17 cellular contexts compared by ENCODE assay signal in genomic region chr15:52318729-52319500, GRCh38. TPM values are rescaled to one million over a fixed set of nuclear protein-coding genes. Genes with fewer than 3 reads are reported as not detected.
DNase-seq lines count a peak whose midpoint lies in the region; ATAC-seq and TF ChIP-seq lines count a peak whose summit lies in the region.
"Had no signal": no experiment of that assay in that cellular context is flagged by ENCODE, and none has a peak within 500 bp of the region (broad histone marks: within the 10 kb centered on the region; RNA-seq: fewer than 3 reads in every experiment).

No MANE protein-coding gene starts in this region.

- DNase-seq in Ammon's horn (ENCODE audit: low spot score), result peak; percentile 27
- DNase-seq in NCI-H2171 treated with DMSO at 0.1 percent for 48 hours (lab: John Stamatoyannopoulos, UW), result peak; percentile 84
- peak; percentile 98 for DNase-seq in cerebellar cortex (ENCODE audit: low spot score)
- DNase-seq in right cardiac atrium, result peak; percentile 37 to 83 (median 71)
- DNase-seq in mucosa of gallbladder (ENCODE audit: low spot score), result no peak
- no peak for DNase-seq in foreskin keratinocyte
- DNase-seq in neural progenitor cell (ENCODE audit: low spot score), result no peak
- DNase-seq: activated CD8-positive, alpha-beta T cell treated with anti-CD3 and anti-CD28 coated beads, Interleukin-2, amount 10 ng/mL, durations not matched to agents 7 days and 5 days; NCI-H524; Peyer's patch; T-cell had no signal

- no peak overlapping the region for H3K9ac ChIP-seq in neural progenitor cell
- H3K9ac ChIP-seq: KMS-11 had no signal

- H3K4me3 ChIP-seq in right cardiac atrium (ENCODE audit: low read length), result no peak overlapping the region
- H3K4me3 ChIP-seq in neural progenitor cell, result no peak overlapping the region
- H3K4me3 ChIP-seq: coronary artery, Peyer's patch had no signal

- no peak overlapping the region for H3K4me3 Mint-ChIP-seq in neural progenitor cell
- H3K4me3 Mint-ChIP-seq: activated CD8-positive, alpha-beta T cell treated with anti-CD3 and anti-CD28 coated beads, Interleukin-2, amount 10 ng/mL, durations not matched to agents 7 days and 5 days; activated T-helper 1 cell treated with anti-CD3 and anti-CD28 coated beads, Interleukin-12 subunit alpha, Interleukin-12 subunit beta, Interleukin-2, Interleukin-4 antibody, amounts not matched to agents 30 ng/mL and 10 ng/mL and 1 ng/mL, durations not matched to agents 14 hours and 24 hours and 36 hours; T-cell had no signal

- H3K79me2 ChIP-seq in neural progenitor cell (ENCODE audit: low read depth), result no peaks in the 10 kb centered on the region

- no peak for TF ChIP-seq CTCF in foreskin keratinocyte (conservative IDR thresholded peaks at IDR 0.05)
- TF ChIP-seq CTCF in neural progenitor cell (IDR thresholded peaks at IDR 0.05), result no peak

- H3K4me1 Mint-ChIP-seq in neural progenitor cell, result no peaks in the 10 kb centered on the region
- H3K4me1 Mint-ChIP-seq: T-cell had no signal

- no peaks in the 10 kb centered on the region for H3K27me3 ChIP-seq in right cardiac atrium (ENCODE audit: control insufficient read depth, insufficient read depth)
- no peaks in the 10 kb centered on the region for H3K27me3 ChIP-seq in foreskin keratinocyte
- no peaks in the 10 kb centered on the region for H3K27me3 ChIP-seq in neural progenitor cell
- H3K27me3 ChIP-seq: Peyer's patch had no signal

- H3K9me3 ChIP-seq in right cardiac atrium (ENCODE audit: control insufficient read depth, low read length) (no peaks in the 10 kb centered on the region), neural progenitor cell (ENCODE audit: low read depth) (no peaks in the 10 kb centered on the region)
- H3K9me3 ChIP-seq: Peyer's patch had no signal

- ATAC-seq in right cardiac atrium, result peak; percentile 62 to 72
- ATAC-seq in GM19463 (IDR thresholded peaks at IDR 0.05; ENCODE audit: unreplicated experiment), result no peak
- ATAC-seq in foreskin keratinocyte, result no peak
- ATAC-seq: activated CD8-positive, alpha-beta T cell treated with anti-CD3 and anti-CD28 coated beads, Interleukin-2, amount 10 ng/mL, durations not matched to agents 7 days and 5 days; T-cell had no signal

- H3K27ac ChIP-seq in right cardiac atrium (ENCODE audit: low read length) (no peak overlapping the region), foreskin keratinocyte (no peak overlapping the region), neural progenitor cell (no peak overlapping the region)
- H3K27ac ChIP-seq: coronary artery, HL-60, KMS-11, Peyer's patch, VCaP had no signal

- no peaks in the 10 kb centered on the region for H3K4me1 ChIP-seq in right cardiac atrium (ENCODE audit: control insufficient read depth, insufficient read depth, low read length)
- no peaks in the 10 kb centered on the region for H3K4me1 ChIP-seq in foreskin keratinocyte
- no peaks in the 10 kb centered on the region for H3K4me1 ChIP-seq in neural progenitor cell
- H3K4me1 ChIP-seq: Peyer's patch had no signal

- H3K9me3 Mint-ChIP-seq in neural progenitor cell, result no peaks in the 10 kb centered on the region
- H3K9me3 Mint-ChIP-seq: activated T-helper 1 cell treated with anti-CD3 and anti-CD28 coated beads, Interleukin-12 subunit alpha, Interleukin-12 subunit beta, Interleukin-2, Interleukin-4 antibody, amounts not matched to agents 30 ng/mL and 10 ng/mL and 1 ng/mL, durations not matched to agents 14 hours and 24 hours and 36 hours; T-cell had no signal

- H3K27me3 Mint-ChIP-seq in neural progenitor cell (ENCODE audit: insufficient read depth, low read depth), result no peaks in the 10 kb centered on the region
- H3K27me3 Mint-ChIP-seq: T-cell had no signal

- H3K4me2 ChIP-seq in neural progenitor cell, result no peak overlapping the region
- H3K4me2 ChIP-seq: KMS-11 had no signal

- peaks cover 19% of the 10 kb centered on the region for H3K36me3 Mint-ChIP-seq in neural progenitor cell

- H2AFZ ChIP-seq in neural progenitor cell (replicated peaks), result no peak overlapping the region

- no peaks in the 10 kb centered on the region for H3F3A ChIP-seq in neural progenitor cell (ENCODE audit: low read depth)

- no peak overlapping the region for H3K27ac Mint-ChIP-seq in neural progenitor cell
- H3K27ac Mint-ChIP-seq: activated CD8-positive, alpha-beta T cell treated with anti-CD3 and anti-CD28 coated beads, Interleukin-2, amount 10 ng/mL, durations not matched to agents 7 days and 5 days; activated T-helper 1 cell treated with anti-CD3 and anti-CD28 coated beads, Interleukin-12 subunit alpha, Interleukin-12 subunit beta, Interleukin-2, Interleukin-4 antibody, amounts not matched to agents 30 ng/mL and 10 ng/mL and 1 ng/mL, durations not matched to agents 14 hours and 24 hours and 36 hours; T-cell had no signal

- peaks cover 8% of the 10 kb centered on the region for H3K36me3 ChIP-seq in neural progenitor cell

- intact Hi-C loops in right cardiac atrium (cut with DNase I), result no loop called here

- 83% methylated on average over 13 of the region's 13 CpGs for WGBS in right cardiac atrium

- H4K20me1 ChIP-seq in neural progenitor cell (ENCODE audit: low read depth), result no peaks in the 10 kb centered on the region

RNA-seq across cellular contexts. Expression of gene MYO5C, which starts 23.3 kb away (rescaled TPM):
- total RNA-seq in right cardiac atrium, result 1 to 10 TPM; 3.9 to 9.2 (median 4.6) TPM
- 1.6 TPM for polyA plus RNA-seq in right cardiac atrium
- total RNA-seq in mucosa of gallbladder, result 40.1 TPM
- total RNA-seq in foreskin keratinocyte, result 0.28 and 0.37 TPM in 2 replicates
- polyA plus RNA-seq in foreskin keratinocyte, result 0.08 and 0.28 TPM in 2 replicates
- 22.3 and 24.1 TPM in 2 replicates for total RNA-seq in neural progenitor cell (ENCODE audit: low replicate concordance)

Comparison
In these comparisons a context has a peak if more than half of its experiments do, and no peak if none do; other contexts are left out.
1. DNase-seq: peak in Ammon's horn (single experiment), NCI-H2171 treated with DMSO at 0.1 percent for 48 hours (single experiment), cerebellar cortex (single experiment) and right cardiac atrium (3 of 3); none in mucosa of gallbladder (single experiment), foreskin keratinocyte (0 of 2) and neural progenitor cell (single experiment).
2. ATAC-seq: peak in right cardiac atrium (2 of 2); none in GM19463 (single experiment) and foreskin keratinocyte (single experiment).